Comparison of ENCODE assay signal across 9 cellular contexts in the genomic region with DNA sequence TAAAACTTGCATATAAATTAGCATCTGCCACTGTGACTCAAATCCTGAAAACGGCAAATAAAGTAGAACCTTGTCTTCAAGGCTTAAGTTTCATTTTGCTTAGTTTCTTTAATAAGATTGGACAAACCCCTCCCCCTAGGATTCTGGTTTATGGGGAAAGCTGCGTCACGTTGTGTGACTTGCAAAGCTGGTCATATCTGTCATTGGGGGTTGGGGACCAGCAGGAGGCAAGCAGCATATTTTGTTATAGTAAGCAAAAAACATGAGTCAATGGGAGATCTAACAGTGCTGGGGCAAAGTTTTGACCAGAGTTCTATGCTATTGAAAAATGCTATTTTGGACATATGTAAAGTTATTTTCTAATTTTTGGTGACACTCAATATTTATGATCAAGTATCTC.
DNase-seq lines count a peak whose midpoint lies in the region; ATAC-seq and TF ChIP-seq lines count a peak whose summit lies in the region.
"Had no signal": no experiment of that assay in that cellular context is flagged by ENCODE, and none has a peak within 500 bp of the region (broad histone marks: within the 10 kb centered on the region; RNA-seq: fewer than 3 reads in every experiment).

No MANE protein-coding gene starts in this region.

- no peaks in the 10 kb centered on the region for H3K4me1 Mint-ChIP-seq in activated CD8-positive, alpha-beta T cell treated with anti-CD3 and anti-CD28 coated beads, Interleukin-2, amount 10 ng/mL, durations not matched to agents 7 days and 5 days (ENCODE audit: low read depth)

- H3K27ac Mint-ChIP-seq in activated CD8-positive, alpha-beta T cell treated with anti-CD3 and anti-CD28 coated beads, Interleukin-2, amount 10 ng/mL, durations not matched to agents 7 days and 5 days, result no peak overlapping the region

- peak overlapping the region; percentile 96 for H3K4me2 ChIP-seq in mammary epithelial cell (ENCODE audit: insufficient read depth, low read depth, low read length)

- H2AFZ ChIP-seq in mammary epithelial cell (ENCODE audit: low read depth, low read length), result peak overlapping the region; percentile 82

- H3K9me3 ChIP-seq in mammary epithelial cell (replicated peaks; ENCODE audit: insufficient read depth, low read length), result no peaks in the 10 kb centered on the region
- H3K9me3 ChIP-seq: mucosa of descending colon had no signal

- H3K27me3 ChIP-seq in mammary epithelial cell (ENCODE audit: insufficient read depth, low read length), result no peaks in the 10 kb centered on the region

- no peaks in the 10 kb centered on the region for H3K9me3 Mint-ChIP-seq in activated CD8-positive, alpha-beta T cell treated with anti-CD3 and anti-CD28 coated beads, Interleukin-2, amount 10 ng/mL, durations not matched to agents 7 days and 5 days (ENCODE audit: insufficient read depth)

- ATAC-seq in activated CD8-positive, alpha-beta T cell treated with anti-CD3 and anti-CD28 coated beads, Interleukin-2, amount 10 ng/mL, durations not matched to agents 7 days and 5 days, result no peak
- no peak for ATAC-seq in GM18907 (IDR thresholded peaks at IDR 0.05; ENCODE audit: unreplicated experiment)

- no peaks in the 10 kb centered on the region for H4K20me1 ChIP-seq in mammary epithelial cell (ENCODE audit: insufficient read depth, low read length)

- no peaks in the 10 kb centered on the region for H3K36me3 ChIP-seq in mammary epithelial cell (ENCODE audit: insufficient read depth, low read length)

- POLR2A ChIA-PET in activated CD8-positive, alpha-beta T cell treated with anti-CD3 and anti-CD28 coated beads, Interleukin-2, amount 10 ng/mL, durations not matched to agents 7 days and 5 days (lab: Charles Lee), result no interaction called here

- 4% methylated on average over 3 of the region's 3 CpGs for WGBS in mammary epithelial cell (ENCODE audit: low coverage, missing lambda C conversion rate)

- H3K4me3 Mint-ChIP-seq in activated CD8-positive, alpha-beta T cell treated with anti-CD3 and anti-CD28 coated beads, Interleukin-2, amount 10 ng/mL, durations not matched to agents 7 days and 5 days, result no peak overlapping the region

- no peaks in the 10 kb centered on the region for H3K36me3 Mint-ChIP-seq in activated CD8-positive, alpha-beta T cell treated with anti-CD3 and anti-CD28 coated beads, Interleukin-2, amount 10 ng/mL, durations not matched to agents 7 days and 5 days (ENCODE audit: low read depth)

- no peaks in the 10 kb centered on the region for H3K79me2 ChIP-seq in mammary epithelial cell (ENCODE audit: insufficient read depth, low read length)

- in situ Hi-C loops in mammary epithelial cell (cut with MboI; ENCODE audit: low sequenced_read_pairs in 2 of 2), result no loop called here

- no peak overlapping the region for H3K27ac ChIP-seq in mammary epithelial cell (ENCODE audit: insufficient read depth, low read depth, low read length)

- no peak for TF ChIP-seq CTCF in mammary epithelial cell (conservative IDR thresholded peaks at IDR 0.05 in 1 of 2, IDR thresholded peaks at IDR 0.05 in 1 of 2; ENCODE audit: extremely low read depth in 1 of 2, insufficient read depth in 1 of 2, low read depth in 1 of 2, low read length in 2 of 2)

- peak overlapping the region; percentile 37 for H3K9ac ChIP-seq in mammary epithelial cell (ENCODE audit: insufficient read depth, low read length)

- no TSS peak for BruUV-seq in mammary epithelial cell (replicated peaks; lab: Mats Ljungman, UMichigan)

- peaks cover 4% of the 10 kb centered on the region for H3K4me1 ChIP-seq in mammary epithelial cell (ENCODE audit: insufficient read depth, low read length)

- CTCF ChIA-PET in mammary epithelial cell (lab: Charles Lee; ENCODE audit: low non-redundant PET), result no interaction called here
- CTCF ChIA-PET in activated CD8-positive, alpha-beta T cell treated with anti-CD3 and anti-CD28 coated beads, Interleukin-2, amount 10 ng/mL, durations not matched to agents 7 days and 5 days (lab: Charles Lee), result no interaction called here

- intact Hi-C loops in mammary epithelial cell (cut with micrococcal nuclease), result loop anchor here (10.0 kb wide), 1 partner anchor 740 kb away; no protein-coding TSS in a partner anchor

- dilution Hi-C loops in mammary epithelial cell (cut with HindIII; ENCODE audit: low sequenced_read_pairs), result no loop called here

- peak overlapping the region; percentile 38 to 88 (median 62) for H3K4me3 ChIP-seq in mammary epithelial cell (replicated peaks in 1 of 3; ENCODE audit: insufficient read depth in 1 of 3, low read depth in 2 of 3, low read length in 3 of 3)
- H3K4me3 ChIP-seq: mucosa of descending colon had no signal

- no peaks in the 10 kb centered on the region for H3K27me3 Mint-ChIP-seq in activated CD8-positive, alpha-beta T cell treated with anti-CD3 and anti-CD28 coated beads, Interleukin-2, amount 10 ng/mL, durations not matched to agents 7 days and 5 days (ENCODE audit: low read depth)

- DNase-seq in AG08395 (ENCODE audit: low spot score), result peak; percentile 37
- peak; percentile 81 for DNase-seq in LHCN-M2 (ENCODE audit: low read depth)
- peak; percentile 12 for DNase-seq in mammary epithelial cell
- peak; percentile 83 for DNase-seq in myocyte (ENCODE audit: low read depth)
- DNase-seq in DMS114 treated with DMSO at 0.1 percent for 48 hours (lab: John Stamatoyannopoulos, UW; ENCODE audit: unreplicated experiment), result no peak
- no peak for DNase-seq in activated CD8-positive, alpha-beta T cell treated with anti-CD3 and anti-CD28 coated beads, Interleukin-2, amount 10 ng/mL, durations not matched to agents 7 days and 5 days
- no peak for DNase-seq in activated CD4-positive, alpha-beta T cell treated with anti-CD3 and anti-CD28 coated beads, Interleukin-2, amount 50 U/mL, for 4 hours

Comparison
In these comparisons a context has a peak if more than half of its experiments do, and no peak if none do; other contexts are left out.
1. DNase-seq: peak in AG08395 (single experiment), LHCN-M2 (single experiment), mammary epithelial cell (single experiment) and myocyte (single experiment); none in DMS114 treated with DMSO at 0.1 percent for 48 hours (single experiment), activated CD8-positive, alpha-beta T cell treated with anti-CD3 and anti-CD28 coated beads, Interleukin-2, amount 10 ng/mL, durations not matched to agents 7 days and 5 days (single experiment) and activated CD4-positive, alpha-beta T cell treated with anti-CD3 and anti-CD28 coated beads, Interleukin-2, amount 50 U/mL, for 4 hours (0 of 2).